ENCODE assay signal across 8 cellular contexts in genomic region chr1:50023292-50024159, GRCh38. TPM values are rescaled to one million over a fixed set of nuclear protein-coding genes. Genes with fewer than 3 reads are reported as not detected.
DNase-seq lines count a peak whose midpoint lies in the region; ATAC-seq, FAIRE-seq and TF ChIP-seq lines count a peak whose summit lies in the region.

AGBL4 (minus strand) TSS chr1:50023954.

- H3K27ac ChIP-seq in endothelial cell of umbilical vein (ENCODE audit: insufficient read depth, low read depth, low read length) = no peak within 1 kb of the TSS

- no peak for FAIRE-seq in endothelial cell of umbilical vein (lab: Jason Lieb, UNC)
- peak; percentile 90 for FAIRE-seq in urothelium cell line (lab: Jason Lieb, UNC)

- peak within 1 kb of the TSS; percentile 49 for H3K4me3 ChIP-seq in AG04449 (ENCODE audit: low read depth, low read length)
- H3K4me3 ChIP-seq in HAP-1 = peak within 1 kb of the TSS; percentile 18
- peak within 1 kb of the TSS in 1 of 3 experiments; percentile 30 for H3K4me3 ChIP-seq in endothelial cell of umbilical vein (replicated peaks in 1 of 3; ENCODE audit: insufficient read depth in 1 of 3, low read depth in 1 of 3, low read length in 3 of 3)
- H3K4me3 ChIP-seq in mucosa of descending colon = peak within 1 kb of the TSS; percentile 14

- in situ Hi-C loops in HAP-1 (cut with MboI; ENCODE audit: low sequenced_read_pairs) = no loop called here

- H2AFZ ChIP-seq in endothelial cell of umbilical vein (ENCODE audit: low read depth, low read length) = peak within 1 kb of the TSS; percentile 57

- no TSS peak for BruUV-seq in endothelial cell of umbilical vein (replicated peaks; lab: Mats Ljungman, UMichigan)

- POLR2A ChIA-PET in AG04449 (lab: Yijun Ruan, JAX) (no interaction called here), endothelial cell of umbilical vein (lab: Charles Lee) (no interaction called here)

- dilution Hi-C loops in endothelial cell of umbilical vein (cut with MboI; ENCODE audit: extremely low pct_ligation_motif_present, low sequenced_read_pairs) = no loop called here

- no peaks in the 10 kb centered on the region for H3K9me1 ChIP-seq in endothelial cell of umbilical vein (replicated peaks; ENCODE audit: control insufficient read depth, extremely low read depth, insufficient read depth, low read length)

- TF ChIP-seq POLR2A in endothelial cell of umbilical vein (IDR thresholded peaks at IDR 0.05; ENCODE audit: low read depth, low read length) = no peak

- H3K4me1 ChIP-seq in HAP-1 (no peaks in the 10 kb centered on the region), endothelial cell of umbilical vein (ENCODE audit: control insufficient read depth, extremely low read depth, insufficient read depth, low read length) (no peaks in the 10 kb centered on the region), mucosa of descending colon (ENCODE audit: low read depth) (peaks cover 11% of the 10 kb centered on the region)

- TF ChIP-seq CTCF in AG04449 (IDR thresholded peaks at IDR 0.05; ENCODE audit: insufficient read depth, low read length, missing control alignments) = no peak
- TF ChIP-seq CTCF in endothelial cell of umbilical vein (IDR thresholded peaks at IDR 0.05; ENCODE audit: extremely low read depth in 1 of 2, insufficient read depth in 1 of 2, low read depth in 1 of 2, low read length in 2 of 2) = no peak
- TF ChIP-seq CTCF in mucosa of descending colon (IDR thresholded peaks at IDR 0.05) = no peak

- H3K79me2 ChIP-seq in endothelial cell of umbilical vein (ENCODE audit: control insufficient read depth, insufficient read depth, low read length) = no peaks in the 10 kb centered on the region

- H3K9ac ChIP-seq in endothelial cell of umbilical vein (replicated peaks; ENCODE audit: extremely low read depth, insufficient read depth, low read length) = no peak within 1 kb of the TSS

- CTCF ChIA-PET in AG04449 (lab: Yijun Ruan, JAX) = no interaction called here
- CTCF ChIA-PET in endothelial cell of umbilical vein (lab: Charles Lee) = no interaction called here

- H3K36me3 ChIP-seq in HAP-1 (replicated peaks) = no peaks in the 10 kb centered on the region
- no peaks in the 10 kb centered on the region for H3K36me3 ChIP-seq in endothelial cell of umbilical vein (ENCODE audit: control insufficient read depth in 2 of 2, extremely low read depth in 1 of 2, insufficient read depth in 2 of 2, low read length in 2 of 2)
- H3K36me3 ChIP-seq in mucosa of descending colon (ENCODE audit: low read depth) = no peaks in the 10 kb centered on the region

- peak; percentile 91 for ATAC-seq in mucosa of descending colon

- no peak within 1 kb of the TSS for H3K4me2 ChIP-seq in endothelial cell of umbilical vein (ENCODE audit: insufficient read depth, low read length)

- H4K20me1 ChIP-seq in endothelial cell of umbilical vein (replicated peaks; ENCODE audit: control insufficient read depth, extremely low read depth, insufficient read depth, low read length) = no peaks in the 10 kb centered on the region

- no peak for DNase-seq in AG04449 (ENCODE audit: low read depth, low spot score)
- DNase-seq in HAP-1 (ENCODE audit: low spot score in 2 of 2) = peak; percentile 26 to 70
- peak; percentile 31 for DNase-seq in RPMI7951 (ENCODE audit: low read depth)
- DNase-seq in endothelial cell of umbilical vein (ENCODE audit: low read depth, low spot score) = peak; percentile 5
- peak; percentile 60 to 68 (median 63) for DNase-seq in mucosa of descending colon
- peak; percentile 83 for DNase-seq in urothelium cell line (ENCODE audit: low spot score)
- no peak for DNase-seq in effector CD8-positive, alpha-beta T cell (lab: John Stamatoyannopoulos, UW)
- DNase-seq in GOT3 (lab: John Stamatoyannopoulos, UW) = no peak

- no peaks in the 10 kb centered on the region for H3K27me3 ChIP-seq in HAP-1 (ENCODE audit: low read depth)
- no peaks in the 10 kb centered on the region for H3K27me3 ChIP-seq in endothelial cell of umbilical vein (ENCODE audit: control insufficient read depth in 2 of 2, insufficient read depth in 2 of 2, low read length in 2 of 2)

- intact Hi-C loops in endothelial cell of umbilical vein (cut with micrococcal nuclease) = no loop called here
- intact Hi-C loops in mucosa of descending colon (cut with DNase I, micrococcal nuclease) = no loop called here

- H3K9me3 ChIP-seq in HAP-1 (no peaks in the 10 kb centered on the region), endothelial cell of umbilical vein (replicated peaks; ENCODE audit: control insufficient read depth, insufficient read depth, low read length) (no peaks in the 10 kb centered on the region), mucosa of descending colon (no peaks in the 10 kb centered on the region)

TF ChIP-seq in endothelial cell of umbilical vein, 7 proteins besides CTCF, POLR2A, EP300 and RAD21:
- TF ChIP-seq JUN (IDR thresholded peaks at IDR 0.05; ENCODE audit: borderline replicate concordance, insufficient read depth, insufficient read length, low read depth) (no peak), POLR2AphosphoS5 (IDR thresholded peaks at IDR 0.05; ENCODE audit: insufficient read depth, low read depth, low read length) (no peak), GATA2 (IDR thresholded peaks at IDR 0.05; ENCODE audit: insufficient read depth, insufficient read length, low read depth, low read length) (no peak), MYC (IDR thresholded peaks at IDR 0.05; ENCODE audit: low read depth, low read length) (no peak), FOS (IDR thresholded peaks at IDR 0.05; ENCODE audit: borderline replicate concordance, insufficient read depth, low read length) (no peak), EZH2 (IDR thresholded peaks at IDR 0.05; ENCODE audit: borderline replicate concordance, low read depth, low read length, severe bottlenecking) (no peak), MAX (IDR thresholded peaks at IDR 0.05; ENCODE audit: insufficient read depth, insufficient read length) (no peak)
TF ChIP-seq in endothelial cell of umbilical vein: peak in this region for 0.

RNA-seq across cellular contexts. Expression of gene AGBL4, which starts in this region (rescaled TPM):
- not detected in 2 replicates for total RNA-seq in RPMI7951 (2014; rRNA removed; shearing (Covaris generic))
- total RNA-seq in endothelial cell of umbilical vein (not detected in 2 replicates), mucosa of descending colon (under 1 TPM in 2 of 3 donors, not detected in 1; 0.46 to 0.57 TPM)
- polyA plus RNA-seq in endothelial cell of umbilical vein = not detected in 2 replicates
- not detected in 2 replicates for polyA plus RNA-seq in endothelial cell of umbilical vein (2011; cell fraction: cytosol; rRNA removed)
- not detected in 2 replicates for polyA plus RNA-seq in endothelial cell of umbilical vein (2011; cell fraction: nucleus; rRNA removed)
- polyA plus RNA-seq in endothelial cell of umbilical vein (2012) = not detected in 2 replicates
- polyA minus RNA-seq in endothelial cell of umbilical vein = not detected in 2 replicates
- polyA minus RNA-seq in endothelial cell of umbilical vein (2011; cell fraction: cytosol; rRNA and poly(A)+ RNA removed) = not detected
- not detected in 2 replicates for polyA minus RNA-seq in endothelial cell of umbilical vein (2011; cell fraction: nucleus; rRNA and poly(A)+ RNA removed)

Comparison
In these comparisons a context has a peak if more than half of its experiments do, and no peak if none do; other contexts are left out.
1. Peak in DNase-seq in RPMI7951; RNA of the gene not detected or under 1 TPM.
2. Peak in DNase-seq in endothelial cell of umbilical vein; RNA of the gene not detected or under 1 TPM.
3. Peak in DNase-seq, ATAC-seq and H3K4me3 ChIP-seq in mucosa of descending colon; RNA of the gene not detected or under 1 TPM.
4. DNase-seq: peak in HAP-1 (2 of 2) and urothelium cell line (single experiment); none in AG04449 (single experiment), effector CD8-positive, alpha-beta T cell (single experiment) and GOT3 (single experiment).